ENCODE assay signal across 1 cellular context in genomic region chr21:34113842-34114241, GRCh38.
A peak's percentile ranks its signal among the peaks of the same experiment; 100 is the strongest.
TF ChIP-seq lines count a peak whose summit lies in the region.

No MANE protein-coding gene starts in this region.

TF ChIP-seq in K562, 482 proteins besides CTCF, POLR2A, EP300 and RAD21 (continued from another document):
- TF ChIP-seq HNRNPH1 (optimal IDR thresholded peaks at IDR 0.05; ENCODE audit: low read depth, low read length) (no peak), ZNF511 (CRISPR knock-in tag; IDR thresholded peaks at IDR 0.05) (no peak), NCOA2 (IDR thresholded peaks at IDR 0.05; ENCODE audit: partially characterized antibody in 2 of 2) (no peak), ZNF316 (IDR thresholded peaks at IDR 0.05) (no peak)
- TF ChIP-seq, protein P1, sequence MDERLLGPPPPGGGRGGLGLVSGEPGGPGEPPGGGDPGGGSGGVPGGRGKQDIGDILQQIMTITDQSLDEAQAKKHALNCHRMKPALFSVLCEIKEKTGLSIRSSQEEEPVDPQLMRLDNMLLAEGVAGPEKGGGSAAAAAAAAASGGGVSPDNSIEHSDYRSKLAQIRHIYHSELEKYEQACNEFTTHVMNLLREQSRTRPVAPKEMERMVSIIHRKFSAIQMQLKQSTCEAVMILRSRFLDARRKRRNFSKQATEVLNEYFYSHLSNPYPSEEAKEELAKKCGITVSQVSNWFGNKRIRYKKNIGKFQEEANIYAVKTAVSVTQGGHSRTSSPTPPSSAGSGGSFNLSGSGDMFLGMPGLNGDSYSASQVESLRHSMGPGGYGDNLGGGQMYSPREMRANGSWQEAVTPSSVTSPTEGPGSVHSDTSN (CRISPR knock-in tag; IDR thresholded peaks at IDR 0.05; ENCODE audit: low read depth) = no peak
- TF ChIP-seq, protein P1 (tag; conservative IDR thresholded peaks at IDR 0.05; ENCODE audit: low read depth) = peak; percentile 39; the same call in 1 of the 2 replicates
- TF ChIP-seq, protein P2, sequence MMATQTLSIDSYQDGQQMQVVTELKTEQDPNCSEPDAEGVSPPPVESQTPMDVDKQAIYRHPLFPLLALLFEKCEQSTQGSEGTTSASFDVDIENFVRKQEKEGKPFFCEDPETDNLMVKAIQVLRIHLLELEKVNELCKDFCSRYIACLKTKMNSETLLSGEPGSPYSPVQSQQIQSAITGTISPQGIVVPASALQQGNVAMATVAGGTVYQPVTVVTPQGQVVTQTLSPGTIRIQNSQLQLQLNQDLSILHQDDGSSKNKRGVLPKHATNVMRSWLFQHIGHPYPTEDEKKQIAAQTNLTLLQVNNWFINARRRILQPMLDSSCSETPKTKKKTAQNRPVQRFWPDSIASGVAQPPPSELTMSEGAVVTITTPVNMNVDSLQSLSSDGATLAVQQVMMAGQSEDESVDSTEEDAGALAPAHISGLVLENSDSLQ (IDR thresholded peaks at IDR 0.05) = peak; percentile 85
- TF ChIP-seq, protein P3, sequence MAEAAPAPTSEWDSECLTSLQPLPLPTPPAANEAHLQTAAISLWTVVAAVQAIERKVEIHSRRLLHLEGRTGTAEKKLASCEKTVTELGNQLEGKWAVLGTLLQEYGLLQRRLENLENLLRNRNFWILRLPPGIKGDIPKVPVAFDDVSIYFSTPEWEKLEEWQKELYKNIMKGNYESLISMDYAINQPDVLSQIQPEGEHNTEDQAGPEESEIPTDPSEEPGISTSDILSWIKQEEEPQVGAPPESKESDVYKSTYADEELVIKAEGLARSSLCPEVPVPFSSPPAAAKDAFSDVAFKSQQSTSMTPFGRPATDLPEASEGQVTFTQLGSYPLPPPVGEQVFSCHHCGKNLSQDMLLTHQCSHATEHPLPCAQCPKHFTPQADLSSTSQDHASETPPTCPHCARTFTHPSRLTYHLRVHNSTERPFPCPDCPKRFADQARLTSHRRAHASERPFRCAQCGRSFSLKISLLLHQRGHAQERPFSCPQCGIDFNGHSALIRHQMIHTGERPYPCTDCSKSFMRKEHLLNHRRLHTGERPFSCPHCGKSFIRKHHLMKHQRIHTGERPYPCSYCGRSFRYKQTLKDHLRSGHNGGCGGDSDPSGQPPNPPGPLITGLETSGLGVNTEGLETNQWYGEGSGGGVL (CRISPR knock-in tag; IDR thresholded peaks at IDR 0.05) = no peak
TF ChIP-seq in K562: peak in this region for 6.
